3 cellular contexts compared by ENCODE assay signal in the genomic region with DNA sequence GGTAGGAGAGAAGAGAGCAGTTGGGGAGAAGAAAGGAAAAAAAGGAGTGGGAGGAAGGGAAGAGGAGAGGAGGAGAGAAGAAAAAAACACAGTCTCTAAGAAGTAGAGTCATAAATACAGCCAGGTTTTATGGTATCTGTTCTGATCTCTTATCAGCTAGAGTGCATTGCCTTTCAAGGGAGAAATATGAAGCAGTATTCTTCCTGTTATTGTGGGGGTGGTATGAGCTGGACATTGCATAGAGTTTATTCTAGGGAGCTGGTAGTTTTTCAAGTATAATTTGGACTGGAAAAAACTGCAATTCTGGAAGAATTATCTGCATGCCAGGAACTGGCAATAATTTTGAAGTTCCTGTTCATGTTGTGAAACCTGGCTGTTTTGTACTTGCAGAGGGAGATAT.
TF ChIP-seq lines count a peak whose summit lies in the region.

No MANE protein-coding gene starts in this region.

TF ChIP-seq in SK-N-SH treated with all-trans-retinoic acid at 6 μM for 48 hours, 23 proteins besides CTCF, POLR2A, EP300 and RAD21:
- peak; percentile 41 for TF ChIP-seq ISL1 (CRISPR knock-in tag; IDR thresholded peaks at IDR 0.05)
- no peak for TF ChIP-seq ZC3H10 (CRISPR knock-in tag; IDR thresholded peaks at IDR 0.05)
- no peak for TF ChIP-seq ZFP30 (CRISPR knock-in tag; IDR thresholded peaks at IDR 0.05)
- no peak for TF ChIP-seq CSDC2 (CRISPR knock-in tag; IDR thresholded peaks at IDR 0.05)
TF ChIP-seq in SK-N-SH treated with all-trans-retinoic acid at 6 μM for 48 hours: peak in this region for 1.

TF ChIP-seq in SK-N-SH, 30 proteins besides CTCF, POLR2A, EP300 and RAD21:
- TF ChIP-seq FOSL2 (IDR thresholded peaks at IDR 0.05; ENCODE audit: borderline replicate concordance, low read depth) (no peak), RXRA (IDR thresholded peaks at IDR 0.05; ENCODE audit: borderline replicate concordance, low read depth) (no peak), SIN3A (IDR thresholded peaks at IDR 0.05; ENCODE audit: borderline replicate concordance, low read depth, low read length) (no peak), TAF1 (IDR thresholded peaks at IDR 0.05; ENCODE audit: borderline replicate concordance, low read depth, low read length) (no peak), POLR2AphosphoS5 (IDR thresholded peaks at IDR 0.05; ENCODE audit: low read depth, low read length) (no peak)
- TF ChIP-seq, protein P1, sequence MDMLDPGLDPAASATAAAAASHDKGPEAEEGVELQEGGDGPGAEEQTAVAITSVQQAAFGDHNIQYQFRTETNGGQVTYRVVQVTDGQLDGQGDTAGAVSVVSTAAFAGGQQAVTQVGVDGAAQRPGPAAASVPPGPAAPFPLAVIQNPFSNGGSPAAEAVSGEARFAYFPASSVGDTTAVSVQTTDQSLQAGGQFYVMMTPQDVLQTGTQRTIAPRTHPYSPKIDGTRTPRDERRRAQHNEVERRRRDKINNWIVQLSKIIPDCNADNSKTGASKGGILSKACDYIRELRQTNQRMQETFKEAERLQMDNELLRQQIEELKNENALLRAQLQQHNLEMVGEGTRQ (IDR thresholded peaks at IDR 0.05; ENCODE audit: borderline replicate concordance, low read depth, low read length): no peak
- TF ChIP-seq, protein P2, sequence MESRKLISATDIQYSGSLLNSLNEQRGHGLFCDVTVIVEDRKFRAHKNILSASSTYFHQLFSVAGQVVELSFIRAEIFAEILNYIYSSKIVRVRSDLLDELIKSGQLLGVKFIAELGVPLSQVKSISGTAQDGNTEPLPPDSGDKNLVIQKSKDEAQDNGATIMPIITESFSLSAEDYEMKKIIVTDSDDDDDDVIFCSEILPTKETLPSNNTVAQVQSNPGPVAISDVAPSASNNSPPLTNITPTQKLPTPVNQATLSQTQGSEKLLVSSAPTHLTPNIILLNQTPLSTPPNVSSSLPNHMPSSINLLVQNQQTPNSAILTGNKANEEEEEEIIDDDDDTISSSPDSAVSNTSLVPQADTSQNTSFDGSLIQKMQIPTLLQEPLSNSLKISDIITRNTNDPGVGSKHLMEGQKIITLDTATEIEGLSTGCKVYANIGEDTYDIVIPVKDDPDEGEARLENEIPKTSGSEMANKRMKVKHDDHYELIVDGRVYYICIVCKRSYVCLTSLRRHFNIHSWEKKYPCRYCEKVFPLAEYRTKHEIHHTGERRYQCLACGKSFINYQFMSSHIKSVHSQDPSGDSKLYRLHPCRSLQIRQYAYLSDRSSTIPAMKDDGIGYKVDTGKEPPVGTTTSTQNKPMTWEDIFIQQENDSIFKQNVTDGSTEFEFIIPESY (IDR thresholded peaks at IDR 0.05; ENCODE audit: borderline replicate concordance, low read depth): no peak

TF ChIP-seq in endothelial cell of umbilical vein, 7 proteins besides CTCF, POLR2A, EP300 and RAD21:
- TF ChIP-seq GATA2 (IDR thresholded peaks at IDR 0.05; ENCODE audit: insufficient read depth, insufficient read length, low read depth, low read length) (no peak), FOS (IDR thresholded peaks at IDR 0.05; ENCODE audit: borderline replicate concordance, insufficient read depth, low read length) (no peak), EZH2 (IDR thresholded peaks at IDR 0.05; ENCODE audit: borderline replicate concordance, low read depth, low read length, severe bottlenecking) (no peak), POLR2AphosphoS5 (IDR thresholded peaks at IDR 0.05; ENCODE audit: insufficient read depth, low read depth, low read length) (no peak), JUN (IDR thresholded peaks at IDR 0.05; ENCODE audit: borderline replicate concordance, insufficient read depth, insufficient read length, low read depth) (no peak), MYC (IDR thresholded peaks at IDR 0.05; ENCODE audit: low read depth, low read length) (no peak)
- TF ChIP-seq, protein P3, sequence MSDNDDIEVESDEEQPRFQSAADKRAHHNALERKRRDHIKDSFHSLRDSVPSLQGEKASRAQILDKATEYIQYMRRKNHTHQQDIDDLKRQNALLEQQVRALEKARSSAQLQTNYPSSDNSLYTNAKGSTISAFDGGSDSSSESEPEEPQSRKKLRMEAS (IDR thresholded peaks at IDR 0.05; ENCODE audit: insufficient read depth, insufficient read length): no peak
